Comparison of ENCODE assay signal across 8 cellular contexts in the genomic region with DNA sequence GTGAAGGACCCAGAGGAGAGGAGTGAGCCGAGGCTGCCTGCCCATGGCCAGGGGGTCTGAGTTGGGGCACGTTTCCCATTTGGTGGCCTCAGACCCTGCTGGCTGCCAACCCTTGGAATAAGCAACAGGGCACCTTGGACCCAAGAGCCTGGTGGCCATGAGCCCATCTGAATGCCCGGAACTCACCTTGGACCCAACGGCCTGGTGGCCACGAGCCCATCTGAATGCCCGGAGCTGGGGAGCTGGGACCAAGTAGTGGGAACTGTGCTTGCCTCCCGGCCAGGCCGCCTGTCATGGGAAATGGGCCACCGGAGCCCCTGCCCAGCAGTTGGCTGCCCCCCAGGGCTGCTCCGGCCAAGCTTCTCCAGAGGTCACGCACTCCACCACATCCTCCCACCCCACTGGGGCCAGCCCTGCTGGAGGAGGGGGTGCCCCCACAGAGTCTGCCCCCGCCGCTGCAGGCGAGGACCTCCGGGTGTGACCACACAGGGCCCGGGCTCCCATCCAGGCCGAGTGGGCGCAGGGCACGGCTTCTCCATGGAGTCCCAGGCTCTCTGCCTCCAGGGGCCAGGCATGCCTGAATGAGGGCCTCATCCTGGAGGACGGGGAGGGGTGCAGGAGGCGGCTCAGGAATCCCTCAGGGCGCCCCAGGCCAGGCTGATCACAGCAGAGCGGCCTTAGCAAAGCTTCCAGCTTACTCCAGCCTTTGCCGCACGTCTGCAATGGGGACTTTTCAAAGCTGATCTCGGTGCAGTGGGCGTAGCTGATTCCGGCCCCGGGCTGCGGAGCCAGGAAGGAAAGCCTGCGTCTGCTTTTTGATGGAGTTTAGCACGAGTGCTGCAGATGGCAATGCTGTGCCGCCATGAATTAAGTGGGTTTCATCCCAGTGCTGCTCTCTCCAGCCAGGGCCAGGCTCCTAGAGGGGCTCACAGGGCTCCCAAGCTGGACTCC.
DNase-seq lines count a peak whose midpoint lies in the region; ATAC-seq and TF ChIP-seq lines count a peak whose summit lies in the region.
"Not testable (repeated sequence)": the region's sequence is repeated elsewhere in the genome, so short reads cannot be mapped to it uniquely, and the experiment has no call there.

No MANE protein-coding gene starts in this region.

- not testable (repeated sequence) for H2BK120ac ChIP-seq in mesendoderm (ENCODE audit: low read depth, low read length)

- not testable (repeated sequence) for TF ChIP-seq CTCF in SK-N-SH (IDR thresholded peaks at IDR 0.05); coronary artery (IDR thresholded peaks at IDR 0.05); fibroblast of villous mesenchyme (IDR thresholded peaks at IDR 0.05; ENCODE audit: insufficient read depth, low read depth, low read length); sigmoid colon (IDR thresholded peaks at IDR 0.05); upper lobe of right lung (IDR thresholded peaks at IDR 0.05)

- not testable (repeated sequence) for H3K36me3 ChIP-seq in GM23248 (ENCODE audit: low read depth); SK-N-SH (replicated peaks in 1 of 2; ENCODE audit: control insufficient read depth in 1 of 2, insufficient read depth in 2 of 2, low read length in 1 of 2); mesendoderm (ENCODE audit: control insufficient read depth, insufficient read depth, low read length); sigmoid colon; upper lobe of right lung

- H2AFZ ChIP-seq in GM23248 = peak overlapping the region; percentile 24; the same call in 1 of the 2 replicates
- H2AFZ ChIP-seq in SK-N-SH (ENCODE audit: low read depth) = not testable (repeated sequence)

- not testable (repeated sequence) for H4K8ac ChIP-seq in mesendoderm (ENCODE audit: low read depth, low read length)

- POLR2A ChIA-PET in SK-N-SH (lab: Yijun Ruan, JAX) = not testable (repeated sequence)

- H3K9ac ChIP-seq in GM23248; SK-N-SH; mesendoderm (ENCODE audit: low read length): not testable (repeated sequence)

- not testable (repeated sequence) for H3K79me2 ChIP-seq in GM23248 (ENCODE audit: insufficient read depth); SK-N-SH (ENCODE audit: insufficient read depth); mesendoderm (ENCODE audit: control insufficient read depth, insufficient read depth, low read length)

- H3K27me3 ChIP-seq in GM23248 (replicated peaks; ENCODE audit: insufficient read depth); SK-N-SH (ENCODE audit: insufficient read depth); mesendoderm (ENCODE audit: insufficient read depth, low read length, poor library complexity); sigmoid colon; upper lobe of right lung: not testable (repeated sequence)

- not testable (repeated sequence) for H3K56ac ChIP-seq in mesendoderm (ENCODE audit: low read length)

- H3K9me3 ChIP-seq in GM23248 (ENCODE audit: low read depth); SK-N-SH; sigmoid colon; upper lobe of right lung: not testable (repeated sequence)

- H3K9me2 ChIP-seq in GM23248 (ENCODE audit: insufficient read depth); SK-N-SH: not testable (repeated sequence)

- CTCF ChIA-PET in SK-N-SH (lab: Yijun Ruan, JAX) = not testable (repeated sequence)

- TF ChIP-seq EP300 in SK-N-SH (IDR thresholded peaks at IDR 0.05; ENCODE audit: borderline replicate concordance in 1 of 2, low read depth in 1 of 2, low read length in 1 of 2); sigmoid colon (IDR thresholded peaks at IDR 0.05): not testable (repeated sequence)

- intact Hi-C loops in sigmoid colon (cut with DNase I); upper lobe of right lung (cut with DNase I): not testable (repeated sequence)

- H3K4me2 ChIP-seq in GM23248 (ENCODE audit: unreplicated experiment); SK-N-SH; mesendoderm (ENCODE audit: low read length): not testable (repeated sequence)

- not testable (repeated sequence) for H2BK5ac ChIP-seq in mesendoderm (ENCODE audit: low read length)

- not testable (repeated sequence) for H3K4me1 ChIP-seq in GM23248 (ENCODE audit: insufficient read depth); mesendoderm (ENCODE audit: control insufficient read depth, low read depth, low read length); sigmoid colon
- H3K4me1 ChIP-seq in SK-N-SH (ENCODE audit: control insufficient read depth in 1 of 2, insufficient read depth in 2 of 2, low read depth in 1 of 2, low read length in 1 of 2) (peaks cover 0 to 19% of the 10 kb centered on the region in 2 experiments; a peak in 1 of 4 replicates), upper lobe of right lung (peaks cover 18% of the 10 kb centered on the region)

- H3K4me3 ChIP-seq in GM23248; SK-N-SH (ENCODE audit: low read depth in 2 of 2, low read length in 1 of 2); fibroblast of villous mesenchyme (ENCODE audit: low read depth, low read length); mesendoderm (ENCODE audit: low read length); sigmoid colon; upper lobe of right lung: not testable (repeated sequence)
- peak overlapping the region; percentile 34 for H3K4me3 ChIP-seq in coronary artery

- H2AK5ac ChIP-seq in mesendoderm (ENCODE audit: low read length) = not testable (repeated sequence)

- not testable (repeated sequence) for TF ChIP-seq POLR2A in sigmoid colon (IDR thresholded peaks at IDR 0.05)

- TF ChIP-seq RAD21 in SK-N-SH (IDR thresholded peaks at IDR 0.05; ENCODE audit: low read length) = peak; percentile 27; the same call in 1 of the 2 replicates

- not testable (repeated sequence) for H2BK15ac ChIP-seq in mesendoderm (replicated peaks; ENCODE audit: low read depth)

- H4K20me1 ChIP-seq in GM23248 (ENCODE audit: insufficient read depth); SK-N-SH (ENCODE audit: insufficient read depth): not testable (repeated sequence)

- 41 to 43% methylated on average over 23 to 28 of the region's 33 CpGs for WGBS in GM23248 (ENCODE audit: low coverage in 1 of 2, low lambda C conversion rate in 2 of 2, missing lambda C conversion rate in 2 of 2), 2 experiments
- 74% methylated on average over 13 of the region's 33 CpGs for WGBS in SK-N-SH (ENCODE audit: low lambda C conversion rate)
- WGBS in mesendoderm (ENCODE audit: extremely low coverage, insufficient coverage, low lambda C conversion rate) = no CpG with 5 or more reads among the region's 33 CpGs
- WGBS in sigmoid colon, 2 donors = 79% methylated on average over 33 of the region's 33 CpGs

- not testable (repeated sequence) for H4K5ac ChIP-seq in mesendoderm (ENCODE audit: low read length)

- not testable (repeated sequence) for H3K27ac ChIP-seq in GM23248; mesendoderm (ENCODE audit: low read depth, low read length)
- H3K27ac ChIP-seq in SK-N-SH (ENCODE audit: low read depth in 2 of 2, low read length in 1 of 2) (peak overlapping the region in 1 of 2 experiments; percentile 51; a peak in 2 of 4 replicates), coronary artery (peak overlapping the region; percentile 62 to 80), sigmoid colon (peak overlapping the region in 3 of 4 donors; percentile 37 to 54 (median 46)), upper lobe of right lung (peak overlapping the region; percentile 51)

- H3K18ac ChIP-seq in mesendoderm (ENCODE audit: low read length) = not testable (repeated sequence)

- H3F3A ChIP-seq in GM23248 (ENCODE audit: insufficient read depth); SK-N-SH (replicated peaks; ENCODE audit: insufficient read depth): not testable (repeated sequence)

- ATAC-seq in upper lobe of right lung = peak; percentile 7

- in situ Hi-C loops in GM23248 (cut with MboI) = not testable (repeated sequence)

- DNase-seq in GM23248 = peak; percentile 38
- peak; percentile 62 for DNase-seq in SK-N-SH
- not testable (repeated sequence) for DNase-seq in coronary artery (ENCODE audit: low spot score)
- DNase-seq in fibroblast of villous mesenchyme (ENCODE audit: low read depth) = peak; percentile 38
- peak; percentile 16 for DNase-seq in iris pigment epithelial cell (ENCODE audit: low read depth)
- DNase-seq in mesendoderm = peak; percentile 44
- DNase-seq in sigmoid colon = peak; percentile 63
- DNase-seq in upper lobe of right lung = peak; percentile 61

- not testable (repeated sequence) for H3K4ac ChIP-seq in mesendoderm (ENCODE audit: low read depth, low read length)

- H3K23ac ChIP-seq in mesendoderm (ENCODE audit: low read length) = not testable (repeated sequence)

- H3K79me1 ChIP-seq in mesendoderm (ENCODE audit: low read length) = not testable (repeated sequence)
